In genomic region chr6:25907475-25908014, GRCh38 we compare ENCODE assay signal across 1 cellular context.
TF ChIP-seq lines count a peak whose summit lies in the region.

No MANE protein-coding gene starts in this region.

TF ChIP-seq in HepG2, 621 proteins besides CTCF, POLR2A, EP300 and RAD21 (continued from another document and continues in another):
- no peak for TF ChIP-seq ZNF318 (CRISPR knock-in tag; IDR thresholded peaks at IDR 0.05)
- TF ChIP-seq NFIC (IDR thresholded peaks at IDR 0.05; ENCODE audit: low read length), result peak; percentile 93
- peak; percentile 64; the same call in 1 of the 2 replicates for TF ChIP-seq ZBTB43 (CRISPR knock-in tag; conservative IDR thresholded peaks at IDR 0.05)
- TF ChIP-seq ETV6 (CRISPR knock-in tag; conservative IDR thresholded peaks at IDR 0.05), result no peak
- no peak for TF ChIP-seq ZNF563 (CRISPR knock-in tag; IDR thresholded peaks at IDR 0.05)
- TF ChIP-seq ZNF430 (CRISPR knock-in tag; IDR thresholded peaks at IDR 0.05), result 0 out of 2 replicates have a peak, but pooled peaks have one; percentile 34
- TF ChIP-seq EEA1 (CRISPR knock-in tag; IDR thresholded peaks at IDR 0.05; ENCODE audit: borderline replicate concordance), result no peak
- TF ChIP-seq CERS6 (CRISPR knock-in tag; IDR thresholded peaks at IDR 0.05), result no peak
- TF ChIP-seq SMAD3 (CRISPR knock-in tag; IDR thresholded peaks at IDR 0.05), result peak; percentile 97; the same call in 1 of the 2 replicates
- no peak for TF ChIP-seq JDP2 (CRISPR knock-in tag; IDR thresholded peaks at IDR 0.05; ENCODE audit: borderline replicate concordance)
- peak; percentile 72; the same call in 1 of the 2 replicates for TF ChIP-seq SP5 (CRISPR knock-in tag; IDR thresholded peaks at IDR 0.05; ENCODE audit: borderline replicate concordance, low read depth)
- TF ChIP-seq BRCA1 (CRISPR knock-in tag; IDR thresholded peaks at IDR 0.05), result no peak
- TF ChIP-seq REPIN1 (CRISPR knock-in tag; IDR thresholded peaks at IDR 0.05; ENCODE audit: borderline replicate concordance, low read depth), result peak; percentile 82
- TF ChIP-seq ELF3 (CRISPR knock-in tag; IDR thresholded peaks at IDR 0.05), result peak; percentile 93
- no peak for TF ChIP-seq MLXIP (CRISPR knock-in tag; IDR thresholded peaks at IDR 0.05; ENCODE audit: borderline replicate concordance)
- TF ChIP-seq MAFK (conservative IDR thresholded peaks at IDR 0.05 in 1 of 2, IDR thresholded peaks at IDR 0.05 in 1 of 2; ENCODE audit: low read length in 2 of 2), result peak; percentile 74 to 86
- no peak for TF ChIP-seq MBNL3 (CRISPR knock-in tag; conservative IDR thresholded peaks at IDR 0.05)
- no peak for TF ChIP-seq CENPT (CRISPR knock-in tag; IDR thresholded peaks at IDR 0.05; ENCODE audit: low read depth)
- TF ChIP-seq ZNF24 (IDR thresholded peaks at IDR 0.05), result no peak
- TF ChIP-seq ZBTB14 (CRISPR knock-in tag; IDR thresholded peaks at IDR 0.05), result no peak
- TF ChIP-seq ZNF878 (CRISPR knock-in tag; IDR thresholded peaks at IDR 0.05), result peak; percentile 68; the same call in 1 of the 2 replicates
- no peak for TF ChIP-seq EED (CRISPR knock-in tag; IDR thresholded peaks at IDR 0.05)
- peak; percentile 77; the same call in 1 of the 2 replicates for TF ChIP-seq ZBTB39 (CRISPR knock-in tag; IDR thresholded peaks at IDR 0.05)
- no peak for TF ChIP-seq PAWR (CRISPR knock-in tag; IDR thresholded peaks at IDR 0.05; ENCODE audit: borderline replicate concordance)
- no peak for TF ChIP-seq ZNF567 (CRISPR knock-in tag; IDR thresholded peaks at IDR 0.05; ENCODE audit: borderline replicate concordance)
- peak; percentile 80 for TF ChIP-seq TEAD3 (CRISPR knock-in tag; optimal IDR thresholded peaks at IDR 0.05; ENCODE audit: borderline replicate concordance)
- TF ChIP-seq TFDP2 (CRISPR knock-in tag; IDR thresholded peaks at IDR 0.05), result 0 out of 2 replicates have a peak, but pooled peaks have one; percentile 19
- no peak for TF ChIP-seq FUBP1 (CRISPR knock-in tag; IDR thresholded peaks at IDR 0.05; ENCODE audit: borderline replicate concordance)
- TF ChIP-seq WIZ (CRISPR knock-in tag; IDR thresholded peaks at IDR 0.05), result no peak
- TF ChIP-seq NR3C1 (CRISPR knock-in tag; IDR thresholded peaks at IDR 0.05), result no peak
- TF ChIP-seq NFKB2 (CRISPR knock-in tag; IDR thresholded peaks at IDR 0.05; ENCODE audit: borderline replicate concordance), result no peak
- TF ChIP-seq CC2D1A (CRISPR knock-in tag; IDR thresholded peaks at IDR 0.05), result no peak
- no peak for TF ChIP-seq ZNF160 (CRISPR knock-in tag; IDR thresholded peaks at IDR 0.05)
- TF ChIP-seq ZNF292 (CRISPR knock-in tag; IDR thresholded peaks at IDR 0.05; ENCODE audit: borderline replicate concordance, low read depth), result no peak
- peak; percentile 58; the same call in 1 of the 2 replicates for TF ChIP-seq SIX1 (CRISPR knock-in tag; IDR thresholded peaks at IDR 0.05; ENCODE audit: borderline replicate concordance)
- no peak for TF ChIP-seq E2F1 (CRISPR knock-in tag; IDR thresholded peaks at IDR 0.05)
- no peak for TF ChIP-seq ADNP (CRISPR knock-in tag; IDR thresholded peaks at IDR 0.05)
- no peak for TF ChIP-seq AGO2 (optimal IDR thresholded peaks at IDR 0.05; ENCODE audit: low read depth, low read length)
- TF ChIP-seq PAX8 (CRISPR knock-in tag; IDR thresholded peaks at IDR 0.05; ENCODE audit: borderline replicate concordance), result no peak
